In genomic region chr14:24252289-24253124, GRCh38 we compare ENCODE assay signal across 1 cellular context.
TF ChIP-seq lines count a peak whose summit lies in the region.

No MANE protein-coding gene starts in this region.

TF ChIP-seq in HepG2, 621 proteins besides CTCF, POLR2A, EP300 and RAD21 (continued from another document):
- TF ChIP-seq GPN1 (CRISPR knock-in tag; IDR thresholded peaks at IDR 0.05; ENCODE audit: borderline replicate concordance): no peak
- no peak for TF ChIP-seq ESRRA (CRISPR knock-in tag; IDR thresholded peaks at IDR 0.05; ENCODE audit: low read depth)
- TF ChIP-seq NFYB (CRISPR knock-in tag; IDR thresholded peaks at IDR 0.05): no peak
- TF ChIP-seq TCF7 (IDR thresholded peaks at IDR 0.05; ENCODE audit: low read depth): peak; percentile 41; the same call in 1 of the 2 replicates
- no peak for TF ChIP-seq ZNF234 (CRISPR knock-in tag; conservative IDR thresholded peaks at IDR 0.05)
- peak; percentile 50; the same call in 1 of the 2 replicates for TF ChIP-seq ATF2 (CRISPR knock-in tag; IDR thresholded peaks at IDR 0.05)
- TF ChIP-seq ZSCAN25 (CRISPR knock-in tag; IDR thresholded peaks at IDR 0.05): no peak; the same call in 1 of the 2 replicates
- TF ChIP-seq ZNF747 (CRISPR knock-in tag; IDR thresholded peaks at IDR 0.05; ENCODE audit: borderline replicate concordance): no peak
- no peak for TF ChIP-seq ZNF615 (CRISPR knock-in tag; IDR thresholded peaks at IDR 0.05; ENCODE audit: borderline replicate concordance)
- peak; percentile 52 for TF ChIP-seq ZNF609 (CRISPR knock-in tag; IDR thresholded peaks at IDR 0.05; ENCODE audit: borderline replicate concordance)
- peak; percentile 49; the same call in 1 of the 2 replicates for TF ChIP-seq ZNF749 (CRISPR knock-in tag; IDR thresholded peaks at IDR 0.05; ENCODE audit: borderline replicate concordance)
- peak; percentile 74 for TF ChIP-seq RARA (CRISPR knock-in tag; IDR thresholded peaks at IDR 0.05)
- no peak for TF ChIP-seq ZMAT5 (CRISPR knock-in tag; IDR thresholded peaks at IDR 0.05; ENCODE audit: borderline replicate concordance, low read depth)
- TF ChIP-seq NFRKB (IDR thresholded peaks at IDR 0.05): no peak
- TF ChIP-seq ZFP37 (CRISPR knock-in tag; IDR thresholded peaks at IDR 0.05; ENCODE audit: borderline replicate concordance): peak; percentile 85; the same call in 1 of the 2 replicates
- peak; percentile 77; the same call in 1 of the 2 replicates for TF ChIP-seq XBP1 (CRISPR knock-in tag; IDR thresholded peaks at IDR 0.05)
- TF ChIP-seq STAT6 (CRISPR knock-in tag; IDR thresholded peaks at IDR 0.05; ENCODE audit: borderline replicate concordance): no peak
- TF ChIP-seq HMGA1 (CRISPR knock-in tag; conservative IDR thresholded peaks at IDR 0.05): no peak
- peak in 1 of 2 experiments; percentile 54; a peak in 1 of 4 replicates for TF ChIP-seq ATF4 (CRISPR knock-in tag; IDR thresholded peaks at IDR 0.05)
- no peak for TF ChIP-seq BATF2 (CRISPR knock-in tag; IDR thresholded peaks at IDR 0.05)
- peak; percentile 85 for TF ChIP-seq SPEN (CRISPR knock-in tag; IDR thresholded peaks at IDR 0.05; ENCODE audit: low read depth)
- TF ChIP-seq RAD51 (IDR thresholded peaks at IDR 0.05; ENCODE audit: borderline replicate concordance): no peak
- no peak for TF ChIP-seq NR1H2 (CRISPR knock-in tag; IDR thresholded peaks at IDR 0.05; ENCODE audit: borderline replicate concordance, low read depth)
- TF ChIP-seq CSRNP2 (CRISPR knock-in tag; conservative IDR thresholded peaks at IDR 0.05; ENCODE audit: low read depth): no peak
- no peak for TF ChIP-seq U2AF2 (IDR thresholded peaks at IDR 0.05; ENCODE audit: low read depth, low read length)
- TF ChIP-seq SP2 (CRISPR knock-in tag; IDR thresholded peaks at IDR 0.05): no peak
- no peak for TF ChIP-seq ZNF564 (CRISPR knock-in tag; IDR thresholded peaks at IDR 0.05)
- no peak for TF ChIP-seq FOXK2 (IDR thresholded peaks at IDR 0.05)
- no peak for TF ChIP-seq SNRNP70 (IDR thresholded peaks at IDR 0.05; ENCODE audit: low read depth, low read length)
- TF ChIP-seq POLR2AphosphoS5 (IDR thresholded peaks at IDR 0.05; ENCODE audit: low read depth, low read length): no peak
- no peak; the same call in 1 of the 2 replicates for TF ChIP-seq SETDB1 (CRISPR knock-in tag; IDR thresholded peaks at IDR 0.05; ENCODE audit: borderline replicate concordance)
- no peak for TF ChIP-seq ATM (IDR thresholded peaks at IDR 0.05; ENCODE audit: borderline replicate concordance)
